18 cellular contexts compared by ENCODE assay signal in the genomic region with DNA sequence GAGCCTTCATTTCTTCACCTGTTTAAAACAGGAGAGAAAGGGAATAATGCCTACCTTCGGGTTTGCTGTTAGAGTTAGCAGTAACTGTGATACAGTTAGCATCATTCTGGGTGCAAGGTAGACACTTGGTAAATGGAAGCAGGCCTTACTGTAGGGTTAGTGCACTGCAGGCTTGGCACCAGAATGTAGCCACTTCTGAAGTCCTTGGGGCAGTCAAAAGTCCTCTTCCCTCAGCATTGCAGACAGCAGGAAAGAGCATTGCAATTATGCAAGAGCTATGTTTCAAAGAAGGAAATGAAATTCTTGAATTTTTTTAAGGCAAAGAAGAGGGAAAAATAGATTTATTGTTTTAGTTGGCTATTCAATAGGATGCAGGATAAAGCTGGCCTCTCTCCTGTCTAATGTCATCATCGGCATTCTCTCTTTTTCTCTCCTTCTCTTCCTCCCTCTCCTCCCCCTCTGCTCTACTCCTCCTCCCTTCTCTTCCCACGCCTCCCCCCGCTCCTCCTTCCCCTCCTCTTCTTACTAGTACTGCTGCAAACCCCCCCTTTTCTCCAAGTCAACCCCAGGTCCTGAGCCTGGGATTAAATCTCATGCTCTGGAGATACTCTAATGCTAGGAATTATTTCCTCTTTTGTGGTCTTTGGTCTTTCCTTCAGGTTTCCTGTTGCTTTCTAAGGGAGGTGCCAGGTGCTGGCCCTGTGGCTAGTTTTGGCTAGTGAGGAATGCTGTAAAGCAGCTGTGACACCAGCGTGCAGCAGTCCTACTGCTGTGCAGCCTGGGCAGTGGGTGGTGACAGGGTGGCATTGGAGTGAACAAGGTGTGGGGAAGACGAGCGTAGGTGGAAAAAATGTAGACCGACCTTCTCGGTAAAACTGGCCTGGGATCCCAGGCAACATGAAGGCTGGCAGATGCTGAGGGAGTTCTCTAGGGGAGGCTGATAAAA. TPM values are rescaled to one million over a fixed set of nuclear protein-coding genes. Genes with fewer than 3 reads are reported as not detected.
DNase-seq lines count a peak whose midpoint lies in the region; TF ChIP-seq lines count a peak whose summit lies in the region.
"Had no signal": no experiment of that assay in that cellular context is flagged by ENCODE, and none has a peak within 500 bp of the region (broad histone marks: within the 10 kb centered on the region; RNA-seq: fewer than 3 reads in every experiment).

No MANE protein-coding gene starts in this region.

- peak overlapping the region; percentile 40 for H3K27ac Mint-ChIP-seq in activated CD4-positive, alpha-beta T cell treated with anti-CD3 and anti-CD28 coated beads, Interleukin-2, amount 10 ng/mL, durations not matched to agents 24 days and 14 days
- peak overlapping the region; percentile 18 for H3K27ac Mint-ChIP-seq in type B pancreatic cell
- H3K27ac Mint-ChIP-seq: activated T-helper 2 cell treated with anti-CD3 and anti-CD28 coated beads, Interferon-gamma antibody, Interleukin-2, Interleukin-4, amounts not matched to agents 10 μg/mL and 5 μg/mL and 100 μg/mL, durations not matched to agents 14 hours and 24 hours and 36 hours; stimulated activated naive CD8-positive, alpha-beta T cell treated with anti-CD3 and anti-CD28 coated beads, Interleukin-15, Interleukin-2, amounts not matched to agents 100 ng/mL and 50 ng/mL, for 24 hours had no signal

- CTCF ChIA-PET in PC-9 (lab: Charles Lee), result interaction anchor here (0.5 to 1.2 kb wide), 5 partner anchors 80 to 524 kb away, joined by 3 to 10 read pairs (median 5); no protein-coding TSS in a partner anchor

- H3K4me2 ChIP-seq in PC-9, result peak overlapping the region; percentile 8; the same call in 1 of the 2 replicates

- H4K20me1 ChIP-seq in PC-9 (ENCODE audit: insufficient read depth), result peaks cover 10% of the 10 kb centered on the region; the same call in 1 of the 2 replicates

- peaks cover 5% of the 10 kb centered on the region for H3K4me1 Mint-ChIP-seq in activated CD4-positive, alpha-beta T cell treated with anti-CD3 and anti-CD28 coated beads, Interleukin-2, amount 10 ng/mL, durations not matched to agents 24 days and 14 days
- H3K4me1 Mint-ChIP-seq in type B pancreatic cell (ENCODE audit: unreplicated experiment), result peaks cover 65% of the 10 kb centered on the region

- H3K9me3 Mint-ChIP-seq in activated CD4-positive, alpha-beta T cell treated with anti-CD3 and anti-CD28 coated beads, Interleukin-2, amount 10 ng/mL, durations not matched to agents 24 days and 14 days, result no peaks in the 10 kb centered on the region
- no peaks in the 10 kb centered on the region for H3K9me3 Mint-ChIP-seq in type B pancreatic cell
- H3K9me3 Mint-ChIP-seq: activated T-helper 2 cell treated with anti-CD3 and anti-CD28 coated beads, Interferon-gamma antibody, Interleukin-2, Interleukin-4, amounts not matched to agents 10 μg/mL and 5 μg/mL and 100 μg/mL, durations not matched to agents 14 hours and 24 hours and 36 hours; stimulated activated naive CD8-positive, alpha-beta T cell treated with anti-CD3 and anti-CD28 coated beads, Interleukin-15, Interleukin-2, amounts not matched to agents 100 ng/mL and 50 ng/mL, for 24 hours; T-cell had no signal

- no peaks in the 10 kb centered on the region for H3K36me3 Mint-ChIP-seq in activated CD4-positive, alpha-beta T cell treated with anti-CD3 and anti-CD28 coated beads, Interleukin-2, amount 10 ng/mL, durations not matched to agents 24 days and 14 days (ENCODE audit: low read depth)
- H3K36me3 Mint-ChIP-seq in type B pancreatic cell, result no peaks in the 10 kb centered on the region

- TF ChIP-seq CTCF in PC-9 (conservative IDR thresholded peaks at IDR 0.05), result no peak
- no peak for TF ChIP-seq CTCF in left ventricle myocardium inferior (IDR thresholded peaks at IDR 0.05; ENCODE audit: borderline replicate concordance)
- TF ChIP-seq CTCF in type B pancreatic cell (conservative IDR thresholded peaks at IDR 0.05), result no peak

- POLR2A ChIA-PET in PC-9 (lab: Charles Lee; ENCODE audit: unreplicated experiment), result interaction anchor here (0.8 kb wide), 1 partner anchor 574 kb away, joined by 47 read pairs; no protein-coding TSS in a partner anchor

- H3K4me3 Mint-ChIP-seq in activated CD4-positive, alpha-beta T cell treated with anti-CD3 and anti-CD28 coated beads, Interleukin-2, amount 10 ng/mL, durations not matched to agents 24 days and 14 days, result no peak overlapping the region
- H3K4me3 Mint-ChIP-seq in type B pancreatic cell, result no peak overlapping the region
- H3K4me3 Mint-ChIP-seq: stimulated activated naive CD8-positive, alpha-beta T cell treated with anti-CD3 and anti-CD28 coated beads, Interleukin-15, Interleukin-2, amounts not matched to agents 100 ng/mL and 50 ng/mL, for 24 hours had no signal

- H2AFZ ChIP-seq in PC-9, result no peak overlapping the region

- no peak overlapping the region for H3K4me3 ChIP-seq in PC-9
- H3K4me3 ChIP-seq in left ventricle myocardium inferior, result no peak overlapping the region
- H3K4me3 ChIP-seq: adrenal gland, GM12878, Peyer's patch had no signal

- no peak for DNase-seq in activated CD4-positive, alpha-beta T cell treated with anti-CD3 and anti-CD28 coated beads, Interleukin-2, amount 10 ng/mL, durations not matched to agents 24 days and 14 days
- DNase-seq in activated CD4-positive, alpha-beta T cell treated with anti-CD3 and anti-CD28 coated beads, Interleukin-2, amount 50 U/mL, for 1 hour, result no peak
- DNase-seq in PC-9 (peak; percentile 48 to 75), left ventricle myocardium inferior (no peak), type B pancreatic cell (ENCODE audit: extremely low spot score, unreplicated experiment) (no peak), NCI-H1694 treated with DMSO at 0.1 percent for 48 hours (lab: John Stamatoyannopoulos, UW) (no peak), DMS 273 (lab: John Stamatoyannopoulos, UW; ENCODE audit: unreplicated experiment) (no peak), NCI-H1048 (lab: John Stamatoyannopoulos, UW) (no peak)
- DNase-seq: adrenal gland; central memory CD4-positive, alpha-beta T cell; foreskin fibroblast; NCI-H187 treated with DMSO at 0.1 percent for 48 hours; NCI-H526 treated with DMSO at 0.1 percent for 48 hours; Peyer's patch; T-cell had no signal

- no peaks in the 10 kb centered on the region for H3K27me3 Mint-ChIP-seq in activated CD4-positive, alpha-beta T cell treated with anti-CD3 and anti-CD28 coated beads, Interleukin-2, amount 10 ng/mL, durations not matched to agents 24 days and 14 days
- no peaks in the 10 kb centered on the region for H3K27me3 Mint-ChIP-seq in type B pancreatic cell
- H3K27me3 Mint-ChIP-seq: stimulated activated naive CD8-positive, alpha-beta T cell treated with anti-CD3 and anti-CD28 coated beads, Interleukin-15, Interleukin-2, amounts not matched to agents 100 ng/mL and 50 ng/mL, for 24 hours; T-cell had no signal

- H3K9me3 ChIP-seq in PC-9 (ENCODE audit: insufficient read depth, low read depth) (no peaks in the 10 kb centered on the region), left ventricle myocardium inferior (replicated peaks) (no peaks in the 10 kb centered on the region)
- H3K9me3 ChIP-seq: adrenal gland, Peyer's patch had no signal

- H3K36me3 ChIP-seq in PC-9 (ENCODE audit: low read depth) (no peaks in the 10 kb centered on the region), left ventricle myocardium inferior (no peaks in the 10 kb centered on the region)
- H3K36me3 ChIP-seq: adrenal gland, Peyer's patch had no signal

- peaks cover 35% of the 10 kb centered on the region for H3K79me2 ChIP-seq in PC-9 (ENCODE audit: low read depth)

- H3K27ac ChIP-seq in PC-9 (peak overlapping the region; percentile 38), left ventricle myocardium inferior (replicated peaks) (peak overlapping the region; percentile 62)
- H3K27ac ChIP-seq: Peyer's patch had no signal

- BruUV-seq in PC-9 (replicated peaks; lab: Mats Ljungman, UMichigan), result no TSS peak

- intact Hi-C loops in activated CD4-positive, alpha-beta T cell treated with anti-CD3 and anti-CD28 coated beads, Interleukin-2, amount 10 ng/mL, durations not matched to agents 24 days and 14 days (cut with micrococcal nuclease), result no loop called here
- intact Hi-C loops in PC-9 (cut with micrococcal nuclease; ENCODE audit: unreplicated experiment) (loop anchor here (5.0 kb wide), 1 partner anchor 312 kb away; no protein-coding TSS in a partner anchor), left ventricle myocardium inferior (cut with micrococcal nuclease) (loop anchor here (10.0 kb wide), 2 partner anchors 140 to 320 kb away; a partner anchor contains a TSS)

- H3K27me3 ChIP-seq in PC-9 (ENCODE audit: insufficient read depth, low read depth) (no peaks in the 10 kb centered on the region), left ventricle myocardium inferior (ENCODE audit: low read depth) (no peaks in the 10 kb centered on the region)
- H3K27me3 ChIP-seq: adrenal gland, Peyer's patch had no signal

- no peaks in the 10 kb centered on the region for H3K9me2 ChIP-seq in PC-9 (ENCODE audit: insufficient read depth)

- H3K4me1 ChIP-seq in PC-9 (replicated peaks; ENCODE audit: insufficient read depth) (peaks cover 28% of the 10 kb centered on the region), left ventricle myocardium inferior (peaks cover 80% of the 10 kb centered on the region)
- H3K4me1 ChIP-seq: Peyer's patch had no signal

- H3F3A ChIP-seq in PC-9 (ENCODE audit: insufficient read depth, low read depth), result peaks cover 20% of the 10 kb centered on the region; the same call in 1 of the 2 replicates

RNA-seq across cellular contexts. Expression of a gene that starts 21.6 kb away (rescaled TPM):
- 19.2 and 21.3 TPM in 2 replicates for total RNA-seq in activated CD4-positive, alpha-beta T cell treated with anti-CD3 and anti-CD28 coated beads, Interleukin-2, amount 10 ng/mL, durations not matched to agents 24 days and 14 days
- total RNA-seq in PC-9 (2021) (21.0 and 21.3 TPM in 2 replicates), left ventricle myocardium inferior (23.7 TPM), type B pancreatic cell (ENCODE audit: low replicate concordance) (9.6 and 16.6 TPM in 2 replicates)

RNA-seq across cellular contexts. Expression of a gene that starts 51.3 kb away (rescaled TPM):
- total RNA-seq in activated CD4-positive, alpha-beta T cell treated with anti-CD3 and anti-CD28 coated beads, Interleukin-2, amount 10 ng/mL, durations not matched to agents 24 days and 14 days, result 149 and 150 TPM in 2 replicates
- total RNA-seq in PC-9 (2021) (91.4 and 115 TPM in 2 replicates), left ventricle myocardium inferior (25.3 TPM), type B pancreatic cell (ENCODE audit: low replicate concordance) (34.6 and 61.1 TPM in 2 replicates)

Comparison
In these comparisons a context has a peak if more than half of its experiments do, and no peak if none do; other contexts are left out.
1. DNase-seq: peak in PC-9 (2 of 2); none in activated CD4-positive, alpha-beta T cell treated with anti-CD3 and anti-CD28 coated beads, Interleukin-2, amount 10 ng/mL, durations not matched to agents 24 days and 14 days (single experiment), activated CD4-positive, alpha-beta T cell treated with anti-CD3 and anti-CD28 coated beads, Interleukin-2, amount 50 U/mL, for 1 hour (single experiment), left ventricle myocardium inferior (single experiment), type B pancreatic cell (single experiment), NCI-H1694 treated with DMSO at 0.1 percent for 48 hours (single experiment), DMS 273 (single experiment) and NCI-H1048 (single experiment).